ENCODE assay signal across 20 cellular contexts in genomic region chr2:234577191-234577590, GRCh38.
DNase-seq lines count a peak whose midpoint lies in the region; ATAC-seq and TF ChIP-seq lines count a peak whose summit lies in the region.
"Had no signal": no experiment of that assay in that cellular context is flagged by ENCODE, and none has a peak within 500 bp of the region (broad histone marks: within the 10 kb centered on the region; RNA-seq: fewer than 3 reads in every experiment).

No MANE protein-coding gene starts in this region.

- no peak for ATAC-seq in activated CD8-positive, alpha-beta memory T cell treated with anti-CD3 and anti-CD28 coated beads, Interleukin-2, amount 10 ng/mL, durations not matched to agents 7 days and 5 days
- ATAC-seq in activated B cell treated with CpG ODN at 0.5 μM for 24 hours (ENCODE audit: low read depth) = peak; percentile 72
- ATAC-seq in stimulated activated naive B cell treated with anti-CD40 and anti-IgM and Interleukin-4, amounts not matched to agents 10 μg/mL and 1 μg/mL and 100 μg/mL, for 72 hours (replicated peaks) = peak; percentile 59 to 65
- no peak for ATAC-seq in sciatic nerve
- no peak for ATAC-seq in HG03196 (IDR thresholded peaks at IDR 0.05; ENCODE audit: unreplicated experiment)

- CTCF ChIA-PET in activated CD8-positive, alpha-beta memory T cell treated with anti-CD3 and anti-CD28 coated beads, Interleukin-2, amount 10 ng/mL, durations not matched to agents 7 days and 5 days (lab: Charles Lee) = no interaction called here
- CTCF ChIA-PET in activated B cell treated with CpG ODN at 0.5 μM for 24 hours (lab: Charles Lee) = interaction anchor here (1.7 kb wide), 1 partner anchor 32 kb away, joined by 5 read pairs; no protein-coding TSS in a partner anchor

- intact Hi-C loops in activated B cell treated with CpG ODN at 0.5 μM for 24 hours (cut with micrococcal nuclease) = no loop called here
- intact Hi-C loops in sciatic nerve (cut with DNase I) = no loop called here

- H3K36me3 Mint-ChIP-seq in activated CD8-positive, alpha-beta memory T cell treated with anti-CD3 and anti-CD28 coated beads, Interleukin-2, amount 10 ng/mL, durations not matched to agents 7 days and 5 days = no peaks in the 10 kb centered on the region
- no peaks in the 10 kb centered on the region for H3K36me3 Mint-ChIP-seq in activated B cell treated with CpG ODN at 0.5 μM for 24 hours (ENCODE audit: low read depth)
- H3K36me3 Mint-ChIP-seq in stimulated activated naive B cell treated with anti-CD40 and anti-IgM and Interleukin-4, amounts not matched to agents 10 μg/mL and 1 μg/mL and 100 μg/mL, for 72 hours = peaks cover 4 to 7% of the 10 kb centered on the region in 2 donors
- H3K36me3 Mint-ChIP-seq: CD4-positive, CD25-positive, alpha-beta regulatory T cell; IgD-negative memory B cell had no signal

- H3K9me3 Mint-ChIP-seq in activated CD8-positive, alpha-beta memory T cell treated with anti-CD3 and anti-CD28 coated beads, Interleukin-2, amount 10 ng/mL, durations not matched to agents 7 days and 5 days (ENCODE audit: low read depth) = no peaks in the 10 kb centered on the region
- H3K9me3 Mint-ChIP-seq in activated B cell treated with CpG ODN at 0.5 μM for 24 hours = peaks cover 3% of the 10 kb centered on the region
- H3K9me3 Mint-ChIP-seq in stimulated activated naive B cell treated with anti-CD40 and anti-IgM and Interleukin-4, amounts not matched to agents 10 μg/mL and 1 μg/mL and 100 μg/mL, for 72 hours = peaks cover 0 to 5% of the 10 kb centered on the region in 2 donors
- H3K9me3 Mint-ChIP-seq: CD4-positive, CD25-positive, alpha-beta regulatory T cell had no signal

- TF ChIP-seq CTCF in activated B cell treated with CpG ODN at 0.5 μM for 24 hours (IDR thresholded peaks at IDR 0.05) = no peak

- POLR2A ChIA-PET in activated B cell treated with CpG ODN at 0.5 μM for 24 hours (lab: Charles Lee) = no interaction called here

- H3K27ac Mint-ChIP-seq in activated CD8-positive, alpha-beta memory T cell treated with anti-CD3 and anti-CD28 coated beads, Interleukin-2, amount 10 ng/mL, durations not matched to agents 7 days and 5 days = no peak overlapping the region
- H3K27ac Mint-ChIP-seq in activated B cell treated with CpG ODN at 0.5 μM for 24 hours = no peak overlapping the region
- peak overlapping the region; percentile 14 for H3K27ac Mint-ChIP-seq in stimulated activated naive B cell treated with anti-CD40 and anti-IgM and Interleukin-4, amounts not matched to agents 10 μg/mL and 1 μg/mL and 100 μg/mL, for 72 hours
- H3K27ac Mint-ChIP-seq: CD4-positive, CD25-positive, alpha-beta regulatory T cell had no signal

- H3K27me3 Mint-ChIP-seq in activated CD8-positive, alpha-beta memory T cell treated with anti-CD3 and anti-CD28 coated beads, Interleukin-2, amount 10 ng/mL, durations not matched to agents 7 days and 5 days = peaks cover 17% of the 10 kb centered on the region
- no peaks in the 10 kb centered on the region for H3K27me3 Mint-ChIP-seq in activated B cell treated with CpG ODN at 0.5 μM for 24 hours
- H3K27me3 Mint-ChIP-seq in stimulated activated naive B cell treated with anti-CD40 and anti-IgM and Interleukin-4, amounts not matched to agents 10 μg/mL and 1 μg/mL and 100 μg/mL, for 72 hours = peaks cover 0 to 6% of the 10 kb centered on the region in 2 donors

- no peaks in the 10 kb centered on the region for H3K4me1 Mint-ChIP-seq in activated CD8-positive, alpha-beta memory T cell treated with anti-CD3 and anti-CD28 coated beads, Interleukin-2, amount 10 ng/mL, durations not matched to agents 7 days and 5 days
- peaks cover 37% of the 10 kb centered on the region for H3K4me1 Mint-ChIP-seq in activated B cell treated with CpG ODN at 0.5 μM for 24 hours
- peaks cover 42 to 62% of the 10 kb centered on the region in 2 donors for H3K4me1 Mint-ChIP-seq in stimulated activated naive B cell treated with anti-CD40 and anti-IgM and Interleukin-4, amounts not matched to agents 10 μg/mL and 1 μg/mL and 100 μg/mL, for 72 hours

- DNase-seq in activated CD8-positive, alpha-beta memory T cell treated with anti-CD3 and anti-CD28 coated beads, Interleukin-2, amount 10 ng/mL, durations not matched to agents 7 days and 5 days = peak; percentile 16
- DNase-seq in activated CD8-positive, alpha-beta memory T cell treated with anti-CD3 and anti-CD28 coated beads, Interleukin-2, amount 50 U/mL, for 4 hours = no peak
- DNase-seq in NCI-H1436 (lab: John Stamatoyannopoulos, UW) = peak; percentile 33
- no peak for DNase-seq in activated B cell treated with CpG ODN at 0.5 μM for 24 hours
- no peak for DNase-seq in stimulated activated naive B cell treated with anti-CD40 and anti-IgM and Interleukin-4, amounts not matched to agents 10 μg/mL and 1 μg/mL and 100 μg/mL, for 72 hours
- no peak for DNase-seq in sciatic nerve (ENCODE audit: low spot score)
- DNase-seq in NCI-H1048 (lab: John Stamatoyannopoulos, UW) = no peak
- DNase-seq: CD4-positive, CD25-positive, alpha-beta regulatory T cell; COR-L47; DMS153; Kasumi-1; MG63; NCI-H1092 treated with DMSO at 0.1 percent for 48 hours; NCI-H2029 treated with DMSO at 0.1 percent for 48 hours; NCI-H2171 treated with DMSO at 0.1 percent for 48 hours; NCI-H526; Right ventricle myocardium superior; SW 1271 had no signal

- no peak overlapping the region for H3K4me3 Mint-ChIP-seq in activated CD8-positive, alpha-beta memory T cell treated with anti-CD3 and anti-CD28 coated beads, Interleukin-2, amount 10 ng/mL, durations not matched to agents 7 days and 5 days
- no peak overlapping the region for H3K4me3 Mint-ChIP-seq in activated B cell treated with CpG ODN at 0.5 μM for 24 hours
- no peak overlapping the region for H3K4me3 Mint-ChIP-seq in stimulated activated naive B cell treated with anti-CD40 and anti-IgM and Interleukin-4, amounts not matched to agents 10 μg/mL and 1 μg/mL and 100 μg/mL, for 72 hours
- H3K4me3 Mint-ChIP-seq: CD4-positive, CD25-positive, alpha-beta regulatory T cell; IgD-negative memory B cell had no signal

Comparison
In these comparisons a context has a peak if more than half of its experiments do, and no peak if none do; other contexts are left out.
1. DNase-seq: peak in activated CD8-positive, alpha-beta memory T cell treated with anti-CD3 and anti-CD28 coated beads, Interleukin-2, amount 10 ng/mL, durations not matched to agents 7 days and 5 days (single experiment) and NCI-H1436 (single experiment); none in activated CD8-positive, alpha-beta memory T cell treated with anti-CD3 and anti-CD28 coated beads, Interleukin-2, amount 50 U/mL, for 4 hours (single experiment), activated B cell treated with CpG ODN at 0.5 μM for 24 hours (single experiment), stimulated activated naive B cell treated with anti-CD40 and anti-IgM and Interleukin-4, amounts not matched to agents 10 μg/mL and 1 μg/mL and 100 μg/mL, for 72 hours (single experiment), sciatic nerve (single experiment) and NCI-H1048 (single experiment).
2. ATAC-seq: peak in activated B cell treated with CpG ODN at 0.5 μM for 24 hours (single experiment) and stimulated activated naive B cell treated with anti-CD40 and anti-IgM and Interleukin-4, amounts not matched to agents 10 μg/mL and 1 μg/mL and 100 μg/mL, for 72 hours (2 of 2); none in activated CD8-positive, alpha-beta memory T cell treated with anti-CD3 and anti-CD28 coated beads, Interleukin-2, amount 10 ng/mL, durations not matched to agents 7 days and 5 days (single experiment), sciatic nerve (single experiment) and HG03196 (single experiment).